9 cellular contexts compared by ENCODE assay signal in the genomic region with DNA sequence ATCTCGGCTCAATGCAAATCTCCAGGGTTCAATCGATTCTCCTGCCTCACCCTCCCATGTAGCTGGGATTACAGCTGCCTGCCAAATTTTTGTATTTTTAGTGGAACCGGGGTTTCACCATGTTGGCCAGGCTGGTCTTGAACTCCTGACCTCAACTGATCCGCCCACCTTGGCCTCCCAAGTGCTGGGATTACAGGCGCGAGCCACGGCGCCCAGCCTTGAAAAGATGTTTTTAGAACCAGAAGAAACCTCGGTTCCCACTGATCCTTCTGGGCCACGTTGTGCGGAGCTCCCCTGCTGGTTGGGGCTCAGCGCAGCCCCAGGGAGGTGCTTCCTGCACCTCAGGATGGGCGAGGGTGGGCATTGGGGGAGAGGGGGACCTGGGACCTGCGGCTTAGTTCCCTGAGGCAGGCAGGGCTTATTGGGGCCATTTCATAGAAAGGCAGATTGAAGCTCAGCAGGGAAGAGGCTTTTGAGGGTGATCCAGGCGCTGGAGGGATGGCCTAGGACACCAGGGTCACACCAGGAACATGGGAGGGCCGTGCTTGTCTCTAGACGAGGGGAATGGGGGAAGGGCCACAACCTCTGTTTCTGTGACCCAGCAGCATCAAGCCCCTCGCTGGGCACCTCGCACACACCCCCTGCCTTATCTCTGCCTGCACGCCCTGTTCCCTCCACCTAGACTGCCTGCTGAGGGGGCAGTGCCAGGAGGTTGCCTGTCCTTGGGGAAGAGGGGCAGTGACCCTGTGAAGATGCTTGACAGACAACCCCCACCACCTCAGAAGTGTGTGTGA. TPM values are rescaled to one million over a fixed set of nuclear protein-coding genes. Genes with fewer than 3 reads are reported as not detected.
A peak's percentile ranks its signal among the peaks of the same experiment; 100 is the strongest.
DNase-seq lines count a peak whose midpoint lies in the region; ATAC-seq and TF ChIP-seq lines count a peak whose summit lies in the region.
"Had no signal": no experiment of that assay in that cellular context is flagged by ENCODE, and none has a peak within 500 bp of the region (broad histone marks: within the 10 kb centered on the region; RNA-seq: fewer than 3 reads in every experiment).

No MANE protein-coding gene starts in this region.

- POLR2A ChIA-PET in AG04450 (lab: Yijun Ruan, JAX) (no interaction called here), OCI-LY7 (lab: Charles Lee) (interaction anchor here (2.6 kb wide), 1 partner anchor 51 kb away, joined by 13 read pairs; no protein-coding TSS in a partner anchor)

- H3K4me1 ChIP-seq in OCI-LY7 (ENCODE audit: insufficient read depth, low read length, poor library complexity, severe bottlenecking): peaks cover 56% of the 10 kb centered on the region
- H3K4me1 ChIP-seq in duodenal mucosa (ENCODE audit: control insufficient read depth in 1 of 2, insufficient read depth in 2 of 2, low read length in 2 of 2): peaks cover 22 to 33% of the 10 kb centered on the region in 2 donors

- intact Hi-C loops in OCI-LY7 (cut with micrococcal nuclease; ENCODE audit: unreplicated experiment): loop anchor here (5.0 kb wide), 1 partner anchor 95 kb away; no protein-coding TSS in a partner anchor
- intact Hi-C loops in natural killer cell (cut with micrococcal nuclease): loop anchor here (2.0 kb wide), 1 partner anchor 13 kb away; no protein-coding TSS in a partner anchor

- peak in 2 of 3 donors; percentile 0 to 1 for ATAC-seq in natural killer cell
- no peak for ATAC-seq in HG02973 (IDR thresholded peaks at IDR 0.05; ENCODE audit: unreplicated experiment)

- H3K79me2 ChIP-seq in OCI-LY7 (ENCODE audit: insufficient read depth, low read depth, low read length): no peaks in the 10 kb centered on the region

- no peaks in the 10 kb centered on the region for H3K36me3 Mint-ChIP-seq in natural killer cell

- TF ChIP-seq CTCF in AG04450 (IDR thresholded peaks at IDR 0.05; ENCODE audit: low read depth, low read length) (no peak; the same call in 1 of the 2 replicates), OCI-LY7 (conservative IDR thresholded peaks at IDR 0.05; ENCODE audit: low read length) (no peak), natural killer cell (IDR thresholded peaks at IDR 0.05) (no peak)

- H3K27ac Mint-ChIP-seq in natural killer cell: peak overlapping the region; percentile 84 to 88

- no peaks in the 10 kb centered on the region for H3K27me3 Mint-ChIP-seq in natural killer cell (ENCODE audit: low read depth in 2 of 2)

- H3K27me3 ChIP-seq in AG04450 (ENCODE audit: control insufficient read depth, insufficient read depth, low read length): no peaks in the 10 kb centered on the region
- no peaks in the 10 kb centered on the region for H3K27me3 ChIP-seq in duodenal mucosa (ENCODE audit: control insufficient read depth in 1 of 2, insufficient read depth in 2 of 2, low read length in 2 of 2)

- CTCF ChIA-PET in AG04450 (lab: Charles Lee): no interaction called here
- CTCF ChIA-PET in OCI-LY7 (lab: Charles Lee; ENCODE audit: unreplicated experiment): no interaction called here

- H3K9ac ChIP-seq in duodenal mucosa (ENCODE audit: low read depth in 1 of 2, low read length in 2 of 2): peak overlapping the region in 1 of 2 donors; percentile 21

- H3K4me3 Mint-ChIP-seq in natural killer cell: peak overlapping the region; percentile 87

- BruUV-seq in OCI-LY7 (replicated peaks; lab: Mats Ljungman, UMichigan): no TSS peak

- peak overlapping the region; percentile 81 for H3K4me2 ChIP-seq in OCI-LY7 (ENCODE audit: low read length)

- peak overlapping the region; percentile 57 for H3K27ac ChIP-seq in AG04450 (ENCODE audit: low read depth, low read length)
- H3K27ac ChIP-seq in OCI-LY7 (ENCODE audit: low read depth, low read length, poor library complexity, severe bottlenecking): peak overlapping the region; percentile 70
- H3K27ac ChIP-seq in duodenal mucosa (ENCODE audit: low read depth, low read length): peak overlapping the region; percentile 26

- no peaks in the 10 kb centered on the region for H3K9me2 ChIP-seq in OCI-LY7 (ENCODE audit: insufficient read depth, low read length)

- no peak overlapping the region for H3K4me3 ChIP-seq in AG04450 (ENCODE audit: low read depth, low read length)
- H3K4me3 ChIP-seq in OCI-LY7 (ENCODE audit: low read depth, low read length, poor library complexity, severe bottlenecking): peak overlapping the region; percentile 56
- peak overlapping the region; percentile 0 to 47 for H3K4me3 ChIP-seq in duodenal mucosa (ENCODE audit: low read depth in 1 of 2, low read length in 2 of 2)

- peaks cover 69 to 87% of the 10 kb centered on the region in 2 donors for H3K4me1 Mint-ChIP-seq in natural killer cell

- no peak for DNase-seq in AG04450 (ENCODE audit: low read depth, low spot score)
- no peak for DNase-seq in OCI-LY7 (ENCODE audit: low spot score)
- no peak for DNase-seq in natural killer cell
- no peak for DNase-seq in C1 segment of cervical spinal cord (lab: John Stamatoyannopoulos, UW)
- no peak for DNase-seq in NCI-H345 treated with DMSO at 0.1 percent for 48 hours (lab: John Stamatoyannopoulos, UW; ENCODE audit: unreplicated experiment)
- no peak for DNase-seq in stimulated activated CD4-positive, alpha-beta T cell treated with anti-CD3 and anti-CD28 coated beads, Interleukin-4, amount 100 ng/mL, for 4 hours
- DNase-seq: Calu3 had no signal

- no peaks in the 10 kb centered on the region; the same call in 1 of the 2 replicates for H4K20me1 ChIP-seq in OCI-LY7 (ENCODE audit: insufficient read depth, low read length)

- H3K36me3 ChIP-seq in OCI-LY7 (ENCODE audit: insufficient read depth, low read length) (no peaks in the 10 kb centered on the region), duodenal mucosa (ENCODE audit: control insufficient read depth in 1 of 2, insufficient read depth in 2 of 2, low read length in 2 of 2) (peaks cover 17 to 23% of the 10 kb centered on the region in 2 donors)

- peaks cover 2 to 3% of the 10 kb centered on the region in 2 donors for H3K9me3 Mint-ChIP-seq in natural killer cell

- peak overlapping the region; percentile 87 for H2AFZ ChIP-seq in OCI-LY7 (ENCODE audit: low read length)

- no peaks in the 10 kb centered on the region; the same call in 1 of the 2 replicates for H3K9me3 ChIP-seq in AG04450 (ENCODE audit: control insufficient read depth, insufficient read depth, low read length)
- H3K9me3 ChIP-seq in OCI-LY7 (ENCODE audit: low read length): no peaks in the 10 kb centered on the region
- H3K9me3 ChIP-seq in duodenal mucosa (ENCODE audit: control insufficient read depth in 1 of 2, low read length in 2 of 2): no peaks in the 10 kb centered on the region

RNA-seq across cellular contexts. Expression of a gene that starts 6.3 kb away (rescaled TPM):
- polyA plus RNA-seq in AG04450 (2011; rRNA removed): 149 and 170 TPM in 2 replicates
- polyA minus RNA-seq in AG04450 (2011; rRNA and poly(A)+ RNA removed): 95.8 and 112 TPM in 2 replicates
- 77.1 and 85.3 TPM in 2 replicates for total RNA-seq in OCI-LY7 (2014; rRNA removed; shearing (Covaris generic))
- total RNA-seq in OCI-LY7 (2022) (108 TPM in 2 replicates), natural killer cell (100 to 1,000 TPM; 383 to 465 (median 452) TPM)

RNA-seq across cellular contexts. Expression of a gene that starts 44.4 kb away (rescaled TPM):
- polyA plus RNA-seq in AG04450 (2011; rRNA removed): 14.8 and 17.2 TPM in 2 replicates
- polyA minus RNA-seq in AG04450 (2011; rRNA and poly(A)+ RNA removed): 30.6 and 36.8 TPM in 2 replicates
- 6.9 and 10.9 TPM in 2 replicates for total RNA-seq in OCI-LY7 (2014; rRNA removed; shearing (Covaris generic))
- total RNA-seq in OCI-LY7 (2022) (23.8 and 31.6 TPM in 2 replicates), natural killer cell (100 to 1,000 TPM; 213 to 283 (median 221) TPM)

Comparison
In these comparisons a context has a peak if more than half of its experiments do, and no peak if none do; other contexts are left out.
1. RNA of a gene that starts 44.4 kb away (total RNA-seq): 213 to 283 TPM in natural killer cell; 6.9 to 31.6 TPM in OCI-LY7; every median in the first group is over 4 times any median in the second.
2. Peak in every context shown above with its lines, with median percentiles within 50 percentile points of each other: H3K27ac ChIP-seq.